ENCODE assay signal across 8 cellular contexts in the genomic region with DNA sequence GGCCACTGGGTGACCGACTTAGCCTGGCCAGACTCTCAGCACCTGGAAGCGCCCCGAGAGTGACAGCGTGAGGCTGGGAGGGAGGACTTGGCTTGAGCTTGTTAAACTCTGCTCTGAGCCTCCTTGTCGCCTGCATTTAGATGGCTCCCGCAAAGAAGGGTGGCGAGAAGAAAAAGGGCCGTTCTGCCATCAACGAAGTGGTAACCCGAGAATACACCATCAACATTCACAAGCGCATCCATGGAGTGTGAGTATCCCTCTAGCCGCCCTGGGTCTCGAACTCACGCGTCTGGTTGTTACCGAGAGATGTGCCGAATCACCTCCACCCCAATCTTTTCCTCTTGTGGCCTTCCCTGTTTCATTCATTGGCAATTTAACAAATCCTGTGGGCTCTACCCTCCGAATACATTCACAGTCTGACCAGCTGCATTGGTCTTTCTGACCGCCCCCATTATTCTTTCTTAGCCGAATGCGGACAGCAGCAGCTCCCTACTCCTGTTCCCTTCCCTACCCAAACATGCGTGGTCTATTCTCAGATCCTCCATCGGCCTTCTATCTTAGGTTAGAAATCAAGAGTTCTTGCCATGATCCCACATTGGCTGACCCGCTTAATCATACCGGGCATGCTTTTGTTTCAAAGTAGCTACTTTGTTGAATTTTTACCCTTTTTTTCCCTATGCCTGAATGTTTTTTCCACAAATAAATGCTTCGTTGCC. TPM values are rescaled to one million over a fixed set of nuclear protein-coding genes. Genes with fewer than 3 reads are reported as not detected.
A peak's percentile ranks its signal among the peaks of the same experiment; 100 is the strongest.
DNase-seq lines count a peak whose midpoint lies in the region; ATAC-seq and TF ChIP-seq lines count a peak whose summit lies in the region.

No MANE protein-coding gene starts in this region.

- H3K27ac ChIP-seq in mesendoderm (ENCODE audit: low read depth, low read length) (peak overlapping the region; percentile 63), urinary bladder (ENCODE audit: low read depth) (peak overlapping the region; percentile 72)

- no peak for TF ChIP-seq CTCF in cardiac fibroblast (IDR thresholded peaks at IDR 0.05; ENCODE audit: low read depth, low read length)

- H3K27me3 ChIP-seq in MG63 (no peaks in the 10 kb centered on the region), mesendoderm (ENCODE audit: insufficient read depth, low read length, poor library complexity) (no peaks in the 10 kb centered on the region)

- no peak overlapping the region for H2BK120ac ChIP-seq in mesendoderm (ENCODE audit: low read depth, low read length)

- DNase-seq in GM03348 (ENCODE audit: low spot score) (peak; percentile 35), MG63 (peak; percentile 23), cardiac fibroblast (ENCODE audit: low read depth in 2 of 2) (peak; percentile 13 to 33), mesendoderm (no peak), putamen (ENCODE audit: low spot score) (no peak)

- H3K36me3 ChIP-seq in MG63 (peaks cover 55% of the 10 kb centered on the region), mesendoderm (ENCODE audit: control insufficient read depth, insufficient read depth, low read length) (peaks cover 19% of the 10 kb centered on the region), urinary bladder (ENCODE audit: insufficient read depth) (no peaks in the 10 kb centered on the region)

- H3K23ac ChIP-seq in mesendoderm (ENCODE audit: low read length) = peak overlapping the region; percentile 83

- peak overlapping the region; percentile 44 for H3K4ac ChIP-seq in mesendoderm (ENCODE audit: low read depth, low read length)

- H4K8ac ChIP-seq in mesendoderm (ENCODE audit: low read depth, low read length) = no peak overlapping the region

- H3K9me3 ChIP-seq in MG63 = no peaks in the 10 kb centered on the region

- H3K79me2 ChIP-seq in mesendoderm (ENCODE audit: control insufficient read depth, insufficient read depth, low read length) = peaks cover 33% of the 10 kb centered on the region

- H3K18ac ChIP-seq in mesendoderm (ENCODE audit: low read length) = peak overlapping the region; percentile 25

- peak overlapping the region; percentile 72 for H2AK5ac ChIP-seq in mesendoderm (ENCODE audit: low read length)

- H2BK5ac ChIP-seq in mesendoderm (ENCODE audit: low read length) = peak overlapping the region; percentile 27

- peaks cover 8% of the 10 kb centered on the region for H3K79me1 ChIP-seq in mesendoderm (ENCODE audit: low read length)

- H2BK15ac ChIP-seq in mesendoderm (replicated peaks; ENCODE audit: low read depth) = no peak overlapping the region

- ATAC-seq in HG03025 (IDR thresholded peaks at IDR 0.05; ENCODE audit: low FRiP score, unreplicated experiment) = no peak
- ATAC-seq in HG02840 (IDR thresholded peaks at IDR 0.05; ENCODE audit: low FRiP score, unreplicated experiment) = no peak

- peaks cover 6% of the 10 kb centered on the region for H3K4me1 ChIP-seq in mesendoderm (ENCODE audit: control insufficient read depth, low read depth, low read length)
- no peaks in the 10 kb centered on the region for H3K4me1 ChIP-seq in urinary bladder (ENCODE audit: insufficient read depth)

- peak overlapping the region; percentile 97 for H3K9ac ChIP-seq in mesendoderm (ENCODE audit: low read length)

- peak overlapping the region; percentile 95 for H3K4me3 ChIP-seq in MG63
- peak overlapping the region; percentile 89 to 92 for H3K4me3 ChIP-seq in cardiac fibroblast (replicated peaks in 1 of 2; ENCODE audit: low read depth in 2 of 2, low read length in 2 of 2)
- peak overlapping the region; percentile 98 for H3K4me3 ChIP-seq in mesendoderm (ENCODE audit: low read length)
- peak overlapping the region; percentile 59 for H3K4me3 ChIP-seq in urinary bladder (ENCODE audit: low read depth, low read length)

- peak overlapping the region; percentile 97 for H3K56ac ChIP-seq in mesendoderm (ENCODE audit: low read length)

- no peak overlapping the region for H4K5ac ChIP-seq in mesendoderm (ENCODE audit: low read length)

- no CpG with 5 or more reads among the region's 26 CpGs for WGBS in mesendoderm (ENCODE audit: extremely low coverage, insufficient coverage, low lambda C conversion rate)
- 1% methylated on average over 26 of the region's 26 CpGs for WGBS in urinary bladder

- peak overlapping the region; percentile 84 for H3K4me2 ChIP-seq in mesendoderm (ENCODE audit: low read length)

RNA-seq across cellular contexts. Expression of a gene that starts 0.6 kb away (rescaled TPM):
- 544 and 1,616 TPM in 2 replicates for total RNA-seq in MG63 (2014; rRNA removed; shearing (Covaris generic); ENCODE audit: low replicate concordance)
- polyA plus RNA-seq in mesendoderm (2013, experiment 1 of 2) = 1,661 TPM
- 1,744 TPM for polyA plus RNA-seq in mesendoderm (2013, experiment 2 of 2)
- total RNA-seq in urinary bladder = 1,407 TPM
- 6,487 TPM for polyA plus RNA-seq in urinary bladder

Comparison
In these comparisons a context has a peak if more than half of its experiments do, and no peak if none do; other contexts are left out.
1. DNase-seq: peak in GM03348 (single experiment), MG63 (single experiment) and cardiac fibroblast (2 of 2); none in mesendoderm (single experiment) and putamen (single experiment).
2. Peak in every context shown above with its lines, with median percentiles within 50 percentile points of each other: H3K4me3 ChIP-seq.